ENCODE assay signal across 12 cellular contexts in genomic region chr3:159989973-159990846, GRCh38. TPM values are rescaled to one million over a fixed set of nuclear protein-coding genes. Genes with fewer than 3 reads are reported as not detected.
DNase-seq lines count a peak whose midpoint lies in the region; ATAC-seq and TF ChIP-seq lines count a peak whose summit lies in the region.
"Had no signal": no experiment of that assay in that cellular context is flagged by ENCODE, and none has a peak within 500 bp of the region (broad histone marks: within the 10 kb centered on the region; RNA-seq: fewer than 3 reads in every experiment).

No MANE protein-coding gene starts in this region.

- H4K20me1 ChIP-seq in fibroblast of lung (ENCODE audit: control insufficient read depth, extremely low read depth, insufficient read depth, low read length) = no peaks in the 10 kb centered on the region

- no peak for DNase-seq in stimulated activated naive CD8-positive, alpha-beta T cell treated with anti-CD3 and anti-CD28 coated beads, Interleukin-15, Interleukin-2, amounts not matched to agents 100 U/mL and 50 U/mL, for 24 hours
- DNase-seq in NCI-H69 (lab: John Stamatoyannopoulos, UW) (peak; percentile 39), fibroblast of lung (ENCODE audit: low read depth in 2 of 2) (no peak), activated gamma-delta T cell (lab: John Stamatoyannopoulos, UW) (no peak), GM19238 (ENCODE audit: insufficient read length, low spot score) (no peak)
- no peak for DNase-seq in effector memory CD4-positive, alpha-beta T cell
- no peak for DNase-seq in effector CD4-positive, alpha-beta T cell
- DNase-seq: DND-41; hippocampal formation; stimulated activated CD4-positive, alpha-beta T cell treated with anti-CD3 and anti-CD28 coated beads, Interleukin-4, amount 100 ng/mL, for 24 hours; tibial artery had no signal

- H3K4me1 Mint-ChIP-seq in stimulated activated naive CD8-positive, alpha-beta T cell treated with anti-CD3 and anti-CD28 coated beads, Interleukin-15, Interleukin-2, amounts not matched to agents 100 ng/mL and 50 ng/mL, for 24 hours (ENCODE audit: low read depth) = peaks cover 21% of the 10 kb centered on the region

- peaks cover 18% of the 10 kb centered on the region for H3K4me1 ChIP-seq in fibroblast of lung (ENCODE audit: control insufficient read depth, extremely low read depth, insufficient read depth, low read length)
- no peaks in the 10 kb centered on the region for H3K4me1 ChIP-seq in effector memory CD4-positive, alpha-beta T cell (ENCODE audit: control insufficient read depth, insufficient read depth, low read length, poor library complexity, severe bottlenecking)

- H3K4me2 ChIP-seq in fibroblast of lung (ENCODE audit: extremely low read depth, insufficient read depth, low read length) = peak overlapping the region; percentile 79

- H3K4me3 Mint-ChIP-seq in stimulated activated naive CD8-positive, alpha-beta T cell treated with anti-CD3 and anti-CD28 coated beads, Interleukin-15, Interleukin-2, amounts not matched to agents 100 ng/mL and 50 ng/mL, for 24 hours = no peak overlapping the region

- H3K27me3 ChIP-seq in fibroblast of lung (ENCODE audit: control insufficient read depth, insufficient read depth, low read length) = no peaks in the 10 kb centered on the region
- no peaks in the 10 kb centered on the region for H3K27me3 ChIP-seq in effector memory CD4-positive, alpha-beta T cell (replicated peaks; ENCODE audit: control insufficient read depth, insufficient read depth, low read length, poor library complexity, severe bottlenecking)
- H3K27me3 ChIP-seq: tibial artery had no signal

- no peaks in the 10 kb centered on the region for H3K27me3 Mint-ChIP-seq in stimulated activated naive CD8-positive, alpha-beta T cell treated with anti-CD3 and anti-CD28 coated beads, Interleukin-15, Interleukin-2, amounts not matched to agents 100 ng/mL and 50 ng/mL, for 24 hours

- peak overlapping the region; percentile 0 to 89 (median 70) for H3K4me3 ChIP-seq in fibroblast of lung (replicated peaks in 1 of 4; ENCODE audit: control extremely low read depth in 1 of 4, insufficient read depth in 1 of 4, low read depth in 3 of 4, low read length in 4 of 4)
- no peak overlapping the region for H3K4me3 ChIP-seq in effector memory CD4-positive, alpha-beta T cell (ENCODE audit: insufficient read depth, low read depth, low read length, poor library complexity, severe bottlenecking)

- H3K27ac Mint-ChIP-seq in stimulated activated naive CD8-positive, alpha-beta T cell treated with anti-CD3 and anti-CD28 coated beads, Interleukin-15, Interleukin-2, amounts not matched to agents 100 ng/mL and 50 ng/mL, for 24 hours = peak overlapping the region; percentile 8

- H3K36me3 ChIP-seq in fibroblast of lung (ENCODE audit: control insufficient read depth, insufficient read depth, low read length) = peaks cover 1% of the 10 kb centered on the region
- no peaks in the 10 kb centered on the region for H3K36me3 ChIP-seq in effector memory CD4-positive, alpha-beta T cell (ENCODE audit: control insufficient read depth, insufficient read depth, low read length)
- H3K36me3 ChIP-seq: tibial artery had no signal

- H2AFZ ChIP-seq in fibroblast of lung (ENCODE audit: low read length) = no peak overlapping the region

- H3K9ac ChIP-seq in fibroblast of lung (ENCODE audit: insufficient read depth, low read length) = no peak overlapping the region

- H3K9me3 ChIP-seq in fibroblast of lung (ENCODE audit: control insufficient read depth, insufficient read depth, low read depth, low read length) = no peaks in the 10 kb centered on the region
- no peaks in the 10 kb centered on the region for H3K9me3 ChIP-seq in effector memory CD4-positive, alpha-beta T cell (ENCODE audit: control insufficient read depth, low read length)
- H3K9me3 ChIP-seq: tibial artery had no signal

- ATAC-seq in stimulated activated naive CD8-positive, alpha-beta T cell treated with anti-CD3 and anti-CD28 coated beads, Interleukin-15, Interleukin-2, amounts not matched to agents 100 U/mL and 50 U/mL, for 24 hours = no peak

- H3K36me3 Mint-ChIP-seq in stimulated activated naive CD8-positive, alpha-beta T cell treated with anti-CD3 and anti-CD28 coated beads, Interleukin-15, Interleukin-2, amounts not matched to agents 100 ng/mL and 50 ng/mL, for 24 hours (ENCODE audit: low read depth) = no peaks in the 10 kb centered on the region

- peaks cover 5% of the 10 kb centered on the region for H3K79me2 ChIP-seq in fibroblast of lung (ENCODE audit: control insufficient read depth, insufficient read depth, low read length)

- no peak for TF ChIP-seq CTCF in fibroblast of lung (conservative IDR thresholded peaks at IDR 0.05 in 1 of 2, IDR thresholded peaks at IDR 0.05 in 1 of 2; ENCODE audit: low read depth in 1 of 2, low read length in 2 of 2)

- no peak overlapping the region for H3K27ac ChIP-seq in fibroblast of lung (ENCODE audit: insufficient read depth, low read length)
- no peak overlapping the region for H3K27ac ChIP-seq in effector memory CD4-positive, alpha-beta T cell (ENCODE audit: insufficient read depth, low read length, poor library complexity, severe bottlenecking)
- H3K27ac ChIP-seq: tibial artery had no signal

- no peaks in the 10 kb centered on the region for H3K9me3 Mint-ChIP-seq in stimulated activated naive CD8-positive, alpha-beta T cell treated with anti-CD3 and anti-CD28 coated beads, Interleukin-15, Interleukin-2, amounts not matched to agents 100 ng/mL and 50 ng/mL, for 24 hours

RNA-seq across cellular contexts. Expression of gene IL12A, which starts 1.6 kb away (rescaled TPM):
- total RNA-seq in fibroblast of lung = 27.2 and 72.5 TPM in 2 replicates
- 5.5 and 7.1 TPM in 2 replicates for polyA plus RNA-seq in fibroblast of lung
- polyA plus RNA-seq in fibroblast of lung (2012) = 4.4 and 6.8 TPM in 2 replicates
- 1.5 and 1.9 TPM in 2 replicates for polyA minus RNA-seq in fibroblast of lung (ENCODE audit: low replicate concordance)
